In the genomic region with DNA sequence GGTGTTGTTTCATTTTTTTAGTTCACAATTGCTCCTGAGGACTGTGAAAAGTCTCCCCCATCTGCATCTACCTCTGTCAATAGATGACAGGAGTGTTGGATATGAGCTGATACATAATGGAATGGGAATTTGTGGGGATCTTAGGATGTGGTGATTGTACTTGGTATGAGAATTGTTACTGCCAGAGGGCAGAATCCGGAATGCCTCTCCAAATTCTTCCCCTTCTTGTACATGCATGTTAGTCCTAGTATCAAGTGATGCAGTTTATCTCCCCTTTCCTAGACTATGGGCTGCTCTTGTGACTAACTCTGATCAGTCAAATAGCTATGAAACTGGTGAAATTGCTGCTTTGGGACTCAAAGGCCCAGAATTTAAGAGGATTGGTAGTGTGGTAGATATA, we compare ENCODE assay signal across 33 cellular contexts. TPM values are rescaled to one million over a fixed set of nuclear protein-coding genes. Genes with fewer than 3 reads are reported as not detected.
"Had no signal": no experiment of that assay in that cellular context is flagged by ENCODE, and none has a peak within 500 bp of the region (broad histone marks: within the 10 kb centered on the region; RNA-seq: fewer than 3 reads in every experiment).

No MANE protein-coding gene starts in this region.

- H3K4me3 ChIP-seq: body of pancreas, esophagus muscularis mucosa, gastroesophageal sphincter, heart right ventricle had no signal

- H3K27me3 Mint-ChIP-seq: activated B cell treated with CpG ODN at 0.5 μM for 24 hours; activated CD4-positive, alpha-beta memory T cell treated with anti-CD3 and anti-CD28 coated beads for 36 hours; activated CD4-positive, alpha-beta T cell treated with anti-CD3 and anti-CD28 coated beads for 36 hours; activated CD4-positive, alpha-beta T cell treated with anti-CD3 and anti-CD28 coated beads, Interleukin-2, amount 10 ng/mL, durations not matched to agents 24 days and 14 days; activated CD8-positive, alpha-beta memory T cell treated with anti-CD3 and anti-CD28 coated beads, Interleukin-2, amount 10 ng/mL, durations not matched to agents 7 days and 5 days; activated naive CD4-positive, alpha-beta T cell treated with anti-CD3 and anti-CD28 coated beads, Interleukin-2, amount 10 ng/mL, durations not matched to agents 7 days and 5 days; activated naive CD8-positive, alpha-beta T cell treated with anti-CD3 and anti-CD28 coated beads, Interleukin-2, amount 10 ng/mL, durations not matched to agents 7 days and 5 days; effector memory CD8-positive, alpha-beta T cell; T-cell had no signal

- H3K27ac Mint-ChIP-seq: activated B cell treated with CpG ODN at 0.5 μM for 24 hours; activated CD4-positive, alpha-beta memory T cell treated with anti-CD3 and anti-CD28 coated beads for 36 hours; activated CD4-positive, alpha-beta T cell treated with anti-CD3 and anti-CD28 coated beads for 36 hours; activated CD4-positive, alpha-beta T cell treated with anti-CD3 and anti-CD28 coated beads, Interleukin-2, amount 10 ng/mL, durations not matched to agents 24 days and 14 days; activated CD8-positive, alpha-beta memory T cell treated with anti-CD3 and anti-CD28 coated beads, Interleukin-2, amount 10 ng/mL, durations not matched to agents 7 days and 5 days; activated CD8-positive, alpha-beta T cell treated with anti-CD3 and anti-CD28 coated beads, Interleukin-2, amount 10 ng/mL, durations not matched to agents 7 days and 5 days; activated naive CD4-positive, alpha-beta T cell treated with anti-CD3 and anti-CD28 coated beads, Interleukin-2, amount 10 ng/mL, durations not matched to agents 7 days and 5 days; activated naive CD4-positive, alpha-beta T cell treated with anti-CD3 and anti-CD28 coated beads, Interleukin-2, amount 50 U/mL, for 72 hours; activated naive CD8-positive, alpha-beta T cell treated with anti-CD3 and anti-CD28 coated beads, Interleukin-2, amount 10 ng/mL, durations not matched to agents 7 days and 5 days; activated T-helper 1 cell treated with anti-CD3 and anti-CD28 coated beads, Interleukin-12 subunit alpha, Interleukin-12 subunit beta, Interleukin-2, Interleukin-4 antibody, amounts not matched to agents 30 ng/mL and 10 ng/mL and 1 ng/mL, durations not matched to agents 14 hours and 24 hours and 36 hours; effector memory CD8-positive, alpha-beta T cell; T-cell; T-helper 1 cell treated with Interleukin-12 subunit alpha and Interleukin-12 subunit beta and Interleukin-4 antibody, amounts not matched to agents 30 μg/mL and 1 μg/mL, for 36 hours had no signal

- H3K36me3 Mint-ChIP-seq: activated CD4-positive, alpha-beta memory T cell treated with anti-CD3 and anti-CD28 coated beads for 36 hours; activated CD8-positive, alpha-beta memory T cell treated with anti-CD3 and anti-CD28 coated beads, Interleukin-2, amount 10 ng/mL, durations not matched to agents 7 days and 5 days; activated naive CD4-positive, alpha-beta T cell treated with anti-CD3 and anti-CD28 coated beads, Interleukin-2, amount 10 ng/mL, durations not matched to agents 7 days and 5 days; activated naive CD8-positive, alpha-beta T cell treated with anti-CD3 and anti-CD28 coated beads, Interleukin-2, amount 10 ng/mL, durations not matched to agents 7 days and 5 days; T-cell had no signal

- H3K4me1 ChIP-seq: body of pancreas, esophagus muscularis mucosa, gastroesophageal sphincter, heart right ventricle had no signal

- H3K9me3 ChIP-seq: body of pancreas, esophagus muscularis mucosa, gastroesophageal sphincter had no signal

- H3K27me3 ChIP-seq: body of pancreas, esophagus muscularis mucosa, gastroesophageal sphincter, heart right ventricle had no signal

- ATAC-seq: activated CD4-positive, alpha-beta T cell treated with anti-CD3 and anti-CD28 coated beads for 36 hours; activated CD4-positive, CD25-positive, alpha-beta regulatory T cell treated with anti-CD3 and anti-CD28 coated beads, Interleukin-2, amount 50 U/mL, for 24 hours; activated CD8-positive, alpha-beta memory T cell treated with anti-CD3 and anti-CD28 coated beads, Interleukin-2, amount 10 ng/mL, durations not matched to agents 7 days and 5 days; activated CD8-positive, alpha-beta T cell treated with anti-CD3 and anti-CD28 coated beads, Interleukin-2, amount 10 ng/mL, durations not matched to agents 7 days and 5 days; activated naive CD4-positive, alpha-beta T cell treated with anti-CD3 and anti-CD28 coated beads, Interleukin-2, amount 50 U/mL, for 72 hours; body of pancreas; effector memory CD8-positive, alpha-beta T cell; gastroesophageal sphincter; heart right ventricle; T-cell had no signal

- DNase-seq: activated B cell treated with CpG ODN at 0.5 μM for 24 hours; activated CD4-positive, alpha-beta memory T cell treated with anti-CD3 and anti-CD28 coated beads for 36 hours; activated CD4-positive, alpha-beta T cell treated with anti-CD3 and anti-CD28 coated beads for 36 hours; activated CD4-positive, alpha-beta T cell treated with anti-CD3 and anti-CD28 coated beads, Interleukin-2, amount 10 ng/mL, durations not matched to agents 24 days and 14 days; activated CD8-positive, alpha-beta memory T cell treated with anti-CD3 and anti-CD28 coated beads, Interleukin-2, amount 10 ng/mL, durations not matched to agents 7 days and 5 days; activated CD8-positive, alpha-beta memory T cell treated with anti-CD3 and anti-CD28 coated beads, Interleukin-2, amount 50 U/mL, for 4 hours; activated CD8-positive, alpha-beta T cell treated with anti-CD3 and anti-CD28 coated beads, Interleukin-2, amount 10 ng/mL, durations not matched to agents 7 days and 5 days; activated gamma-delta T cell; activated naive CD4-positive, alpha-beta T cell; activated naive CD4-positive, alpha-beta T cell treated with anti-CD3 and anti-CD28 coated beads, Interleukin-2, amount 10 ng/mL, durations not matched to agents 7 days and 5 days; activated naive CD8-positive, alpha-beta T cell treated with anti-CD3 and anti-CD28 coated beads, Interleukin-2, amount 10 ng/mL, durations not matched to agents 7 days and 5 days; activated T-cell treated with anti-CD3 and anti-CD28 coated beads, Interleukin-2, amount 50 U/mL, for 1 hour; activated T-cell treated with anti-CD3 and anti-CD28 coated beads, Interleukin-2, amount 50 U/mL, for 48 hours; body of pancreas; caudate nucleus; cortex of kidney; dermis blood vessel endothelial cell; effector CD4-positive, alpha-beta T cell; effector memory CD8-positive, alpha-beta T cell; erythroblast; foreskin melanocyte; heart right ventricle; SW 1271; T-cell; T1000; WERI-Rb-1 had no signal

- H3K4me3 Mint-ChIP-seq: activated B cell treated with CpG ODN at 0.5 μM for 24 hours; activated CD4-positive, alpha-beta memory T cell treated with anti-CD3 and anti-CD28 coated beads for 36 hours; activated CD4-positive, alpha-beta T cell treated with anti-CD3 and anti-CD28 coated beads for 36 hours; activated CD4-positive, alpha-beta T cell treated with anti-CD3 and anti-CD28 coated beads, Interleukin-2, amount 10 ng/mL, durations not matched to agents 24 days and 14 days; activated CD8-positive, alpha-beta memory T cell treated with anti-CD3 and anti-CD28 coated beads, Interleukin-2, amount 10 ng/mL, durations not matched to agents 7 days and 5 days; activated CD8-positive, alpha-beta T cell treated with anti-CD3 and anti-CD28 coated beads, Interleukin-2, amount 10 ng/mL, durations not matched to agents 7 days and 5 days; activated naive CD4-positive, alpha-beta T cell treated with anti-CD3 and anti-CD28 coated beads, Interleukin-2, amount 10 ng/mL, durations not matched to agents 7 days and 5 days; activated naive CD8-positive, alpha-beta T cell treated with anti-CD3 and anti-CD28 coated beads, Interleukin-2, amount 10 ng/mL, durations not matched to agents 7 days and 5 days; activated T-helper 1 cell treated with anti-CD3 and anti-CD28 coated beads, Interleukin-12 subunit alpha, Interleukin-12 subunit beta, Interleukin-2, Interleukin-4 antibody, amounts not matched to agents 30 ng/mL and 10 ng/mL and 1 ng/mL, durations not matched to agents 14 hours and 24 hours and 36 hours; effector memory CD8-positive, alpha-beta T cell; T-cell; T-helper 1 cell treated with Interleukin-12 subunit alpha and Interleukin-12 subunit beta and Interleukin-4 antibody, amounts not matched to agents 30 μg/mL and 1 μg/mL, for 36 hours had no signal

- H3K27ac ChIP-seq: body of pancreas, esophagus muscularis mucosa, gastroesophageal sphincter, heart right ventricle, WERI-Rb-1 had no signal

- H3K36me3 ChIP-seq: esophagus muscularis mucosa, gastroesophageal sphincter, heart right ventricle, WERI-Rb-1 had no signal

- FAIRE-seq: colon had no signal

- H3K4me1 Mint-ChIP-seq: activated B cell treated with CpG ODN at 0.5 μM for 24 hours; activated CD4-positive, alpha-beta T cell treated with anti-CD3 and anti-CD28 coated beads for 36 hours; activated CD4-positive, alpha-beta T cell treated with anti-CD3 and anti-CD28 coated beads, Interleukin-2, amount 10 ng/mL, durations not matched to agents 24 days and 14 days; activated CD8-positive, alpha-beta memory T cell treated with anti-CD3 and anti-CD28 coated beads, Interleukin-2, amount 10 ng/mL, durations not matched to agents 7 days and 5 days; activated naive CD4-positive, alpha-beta T cell treated with anti-CD3 and anti-CD28 coated beads, Interleukin-2, amount 10 ng/mL, durations not matched to agents 7 days and 5 days; activated naive CD8-positive, alpha-beta T cell treated with anti-CD3 and anti-CD28 coated beads, Interleukin-2, amount 10 ng/mL, durations not matched to agents 7 days and 5 days; T-cell had no signal

RNA-seq across cellular contexts. Expression of a gene that starts 24.8 kb away (rescaled TPM):
- total RNA-seq: activated B cell treated with CpG ODN at 0.5 μM for 24 hours; activated CD4-positive, alpha-beta memory T cell treated with anti-CD3 and anti-CD28 coated beads for 36 hours; activated CD8-positive, alpha-beta T cell treated with anti-CD3 and anti-CD28 coated beads, Interleukin-2, amount 10 ng/mL, durations not matched to agents 7 days and 5 days had no signal
